Comparison of ENCODE assay signal across 9 cellular contexts in genomic region chr1:53754484-53755312, GRCh38. TPM values are rescaled to one million over a fixed set of nuclear protein-coding genes. Genes with fewer than 3 reads are reported as not detected.
DNase-seq lines count a peak whose midpoint lies in the region; ATAC-seq, FAIRE-seq and TF ChIP-seq lines count a peak whose summit lies in the region.
"Had no signal": no experiment of that assay in that cellular context is flagged by ENCODE, and none has a peak within 500 bp of the region (broad histone marks: within the 10 kb centered on the region; RNA-seq: fewer than 3 reads in every experiment).

No MANE protein-coding gene starts in this region.

- no peak for TF ChIP-seq EP300 in Ishikawa (IDR thresholded peaks at IDR 0.05; ENCODE audit: borderline replicate concordance)

- DNase-seq in NCI-H345 (lab: John Stamatoyannopoulos, UW) (peak; percentile 25), NCI-H345 treated with DMSO at 0.1 percent for 48 hours (lab: John Stamatoyannopoulos, UW; ENCODE audit: unreplicated experiment) (no peak), RPMI7951 (ENCODE audit: low read depth) (peak; percentile 71), myocyte (ENCODE audit: low read depth) (peak; percentile 81)

- ATAC-seq in GM21529 (IDR thresholded peaks at IDR 0.05; ENCODE audit: unreplicated experiment) (no peak), HG03432 (IDR thresholded peaks at IDR 0.05; ENCODE audit: unreplicated experiment) (no peak)

- FAIRE-seq in endometrium (lab: Jason Lieb, UNC), result peak; percentile 60

- peak; percentile 80 for TF ChIP-seq RAD21 in Ishikawa (IDR thresholded peaks at IDR 0.05; ENCODE audit: low read depth)

TF ChIP-seq in Ishikawa, 13 proteins besides CTCF, POLR2A, EP300 and RAD21:
- no peak for TF ChIP-seq NFIC (IDR thresholded peaks at IDR 0.05)
- no peak for TF ChIP-seq TEAD4 (IDR thresholded peaks at IDR 0.05)
- no peak for TF ChIP-seq CREB1 (IDR thresholded peaks at IDR 0.05; ENCODE audit: low read depth)
- TF ChIP-seq ZBTB7A (IDR thresholded peaks at IDR 0.05; ENCODE audit: low read depth), result no peak
- TF ChIP-seq CEBPB (IDR thresholded peaks at IDR 0.05), result peak; percentile 65
- TF ChIP-seq TAF1 (IDR thresholded peaks at IDR 0.05; ENCODE audit: low read depth), result no peak
- TF ChIP-seq EGR1 (IDR thresholded peaks at IDR 0.05), result no peak
TF ChIP-seq in Ishikawa: peak in this region for 1.

RNA-seq across cellular contexts. Expression of gene GLIS1, which starts 15.7 kb away (rescaled TPM):
- 1.3 and 1.9 TPM in 2 replicates for total RNA-seq in RPMI7951 (2014; rRNA removed; shearing (Covaris generic))
- 1.6 and 1.9 TPM in 2 replicates for total RNA-seq in myocyte
- polyA plus RNA-seq in myocyte (2012), result 1.0 TPM
- total RNA-seq: CD4-positive, alpha-beta memory T cell had no signal
- polyA plus RNA-seq: CD4-positive, alpha-beta memory T cell had no signal
